Comparison of ENCODE assay signal across 9 cellular contexts in genomic region chr2:86185517-86186212, GRCh38. TPM values are rescaled to one million over a fixed set of nuclear protein-coding genes. Genes with fewer than 3 reads are reported as not detected.
A peak's percentile ranks its signal among the peaks of the same experiment; 100 is the strongest.
DNase-seq lines count a peak whose midpoint lies in the region; FAIRE-seq and TF ChIP-seq lines count a peak whose summit lies in the region.
"Had no signal": no experiment of that assay in that cellular context is flagged by ENCODE, and none has a peak within 500 bp of the region (broad histone marks: within the 10 kb centered on the region; RNA-seq: fewer than 3 reads in every experiment).

No MANE protein-coding gene starts in this region.

- TF ChIP-seq CTCF in kidney (IDR thresholded peaks at IDR 0.05; ENCODE audit: borderline replicate concordance, extremely low read depth, insufficient read depth), result no peak
- no peak for TF ChIP-seq CTCF in suprapubic skin (IDR thresholded peaks at IDR 0.05)

- FAIRE-seq in kidney (lab: Jason Lieb, UNC), result no peak

- peak overlapping the region; percentile 9 to 40 for H3K27ac ChIP-seq in kidney (ENCODE audit: low read depth in 2 of 2, low read length in 2 of 2)
- peak overlapping the region; percentile 3 for H3K27ac ChIP-seq in suprapubic skin

- H3K4me3 ChIP-seq in kidney (ENCODE audit: low read length in 2 of 2) (no peak overlapping the region), suprapubic skin (no peak overlapping the region)

- WGBS in suprapubic skin, result 38% methylated on average over 1 of the region's 1 CpG

- no peak for TF ChIP-seq POLR2A in suprapubic skin (IDR thresholded peaks at IDR 0.05)

- in situ Hi-C loops in ACHN (cut with HindIII; ENCODE audit: low pct_ligation_motif_present, low pct_unique_long_range_greater_than_20kb, low sequenced_read_pairs), result no loop called here

- peak overlapping the region; percentile 83 for H3K27ac Mint-ChIP-seq in activated CD4-positive, alpha-beta T cell treated with anti-CD3 and anti-CD28 coated beads, Interleukin-2, amount 10 ng/mL, durations not matched to agents 24 days and 14 days
- H3K27ac Mint-ChIP-seq in T-helper 1 cell treated with Interleukin-12 subunit alpha and Interleukin-12 subunit beta and Interleukin-4 antibody, amounts not matched to agents 30 μg/mL and 1 μg/mL, for 36 hours, result peak overlapping the region; percentile 78

- peaks cover 32% of the 10 kb centered on the region for H3K36me3 Mint-ChIP-seq in activated CD4-positive, alpha-beta T cell treated with anti-CD3 and anti-CD28 coated beads, Interleukin-2, amount 10 ng/mL, durations not matched to agents 24 days and 14 days (ENCODE audit: low read depth)
- peaks cover 15% of the 10 kb centered on the region for H3K36me3 Mint-ChIP-seq in T-helper 1 cell treated with Interleukin-12 subunit alpha and Interleukin-12 subunit beta and Interleukin-4 antibody, amounts not matched to agents 30 μg/mL and 1 μg/mL, for 36 hours (ENCODE audit: low read depth)

- peak; percentile 72 for DNase-seq in activated CD4-positive, alpha-beta T cell treated with anti-CD3 and anti-CD28 coated beads, Interleukin-2, amount 10 ng/mL, durations not matched to agents 24 days and 14 days
- no peak for DNase-seq in activated CD4-positive, alpha-beta T cell treated with anti-CD3 and anti-CD28 coated beads, Interleukin-2, amount 50 U/mL, for 4 hours
- no peak for DNase-seq in kidney
- DNase-seq in suprapubic skin (ENCODE audit: low spot score in 2 of 2), result no peak
- no peak for DNase-seq in C1 segment of cervical spinal cord (lab: John Stamatoyannopoulos, UW)
- no peak for DNase-seq in COR-L47 (lab: John Stamatoyannopoulos, UW)
- no peak for DNase-seq in ACHN
- DNase-seq: NCI-H1048 had no signal

- H3K27me3 ChIP-seq in suprapubic skin, result no peaks in the 10 kb centered on the region

- intact Hi-C loops in activated CD4-positive, alpha-beta T cell treated with anti-CD3 and anti-CD28 coated beads, Interleukin-2, amount 10 ng/mL, durations not matched to agents 24 days and 14 days (cut with micrococcal nuclease), result loop anchor here (1.0 kb wide), 1 partner anchor 10 kb away; the partner anchor contains the start of gene IMMT
- intact Hi-C loops in kidney (cut with DNase I), result no loop called here

- no peak overlapping the region for H3K9ac ChIP-seq in kidney (ENCODE audit: low read length in 2 of 2)

- H3K4me3 Mint-ChIP-seq in activated CD4-positive, alpha-beta T cell treated with anti-CD3 and anti-CD28 coated beads, Interleukin-2, amount 10 ng/mL, durations not matched to agents 24 days and 14 days, result peak overlapping the region; percentile 63
- H3K4me3 Mint-ChIP-seq in T-helper 1 cell treated with Interleukin-12 subunit alpha and Interleukin-12 subunit beta and Interleukin-4 antibody, amounts not matched to agents 30 μg/mL and 1 μg/mL, for 36 hours, result peak overlapping the region; percentile 63

- H3K4me1 Mint-ChIP-seq in activated CD4-positive, alpha-beta T cell treated with anti-CD3 and anti-CD28 coated beads, Interleukin-2, amount 10 ng/mL, durations not matched to agents 24 days and 14 days, result peaks cover 60% of the 10 kb centered on the region
- peaks cover 58% of the 10 kb centered on the region for H3K4me1 Mint-ChIP-seq in T-helper 1 cell treated with Interleukin-12 subunit alpha and Interleukin-12 subunit beta and Interleukin-4 antibody, amounts not matched to agents 30 μg/mL and 1 μg/mL, for 36 hours (ENCODE audit: low read depth)

- no peaks in the 10 kb centered on the region for H3K9me3 Mint-ChIP-seq in activated CD4-positive, alpha-beta T cell treated with anti-CD3 and anti-CD28 coated beads, Interleukin-2, amount 10 ng/mL, durations not matched to agents 24 days and 14 days
- H3K9me3 Mint-ChIP-seq in T-helper 1 cell treated with Interleukin-12 subunit alpha and Interleukin-12 subunit beta and Interleukin-4 antibody, amounts not matched to agents 30 μg/mL and 1 μg/mL, for 36 hours, result no peaks in the 10 kb centered on the region

- H3K9me3 ChIP-seq in kidney (ENCODE audit: control insufficient read depth in 1 of 2, low read length in 2 of 2), result no peaks in the 10 kb centered on the region
- no peaks in the 10 kb centered on the region for H3K9me3 ChIP-seq in suprapubic skin

- H3K27me3 Mint-ChIP-seq in activated CD4-positive, alpha-beta T cell treated with anti-CD3 and anti-CD28 coated beads, Interleukin-2, amount 10 ng/mL, durations not matched to agents 24 days and 14 days, result no peaks in the 10 kb centered on the region
- no peaks in the 10 kb centered on the region for H3K27me3 Mint-ChIP-seq in T-helper 1 cell treated with Interleukin-12 subunit alpha and Interleukin-12 subunit beta and Interleukin-4 antibody, amounts not matched to agents 30 μg/mL and 1 μg/mL, for 36 hours (ENCODE audit: low read depth)

- H3K36me3 ChIP-seq in kidney (ENCODE audit: control insufficient read depth in 1 of 2, insufficient read depth in 2 of 2, low read length in 2 of 2) (peaks cover 0 to 4% of the 10 kb centered on the region in 2 donors), suprapubic skin (no peaks in the 10 kb centered on the region)

- H3K4me1 ChIP-seq in kidney (ENCODE audit: control insufficient read depth in 1 of 2, insufficient read depth in 1 of 2, low read depth in 1 of 2, low read length in 2 of 2) (peaks cover 10 to 14% of the 10 kb centered on the region in 2 donors), suprapubic skin (peaks cover 23% of the 10 kb centered on the region)

- TF ChIP-seq EP300 in suprapubic skin (IDR thresholded peaks at IDR 0.05), result no peak

RNA-seq across cellular contexts. Expression of gene IMMT, which starts 9.6 kb away (rescaled TPM):
- total RNA-seq in activated CD4-positive, alpha-beta T cell treated with anti-CD3 and anti-CD28 coated beads, Interleukin-2, amount 10 ng/mL, durations not matched to agents 24 days and 14 days, result 181 and 188 TPM in 2 replicates
- total RNA-seq in kidney (74.0 TPM), suprapubic skin (10 to 100 TPM; 39.5 to 73.2 (median 46.7) TPM)
- 113 TPM for polyA plus RNA-seq in kidney (ENCODE audit: insufficient read depth, low read depth, low replicate concordance)

RNA-seq across cellular contexts. Expression of gene MRPL35, which starts 13.6 kb away (rescaled TPM):
- total RNA-seq in activated CD4-positive, alpha-beta T cell treated with anti-CD3 and anti-CD28 coated beads, Interleukin-2, amount 10 ng/mL, durations not matched to agents 24 days and 14 days, result 65.0 and 72.7 TPM in 2 replicates
- total RNA-seq in kidney (35.0 TPM), suprapubic skin (10 to 100 TPM; 10.7 to 28.1 (median 24.2) TPM)
- 93.1 TPM for polyA plus RNA-seq in kidney (ENCODE audit: insufficient read depth, low read depth, low replicate concordance)
